In genomic region chr15:40793216-40793989, GRCh38 we compare ENCODE assay signal across 11 cellular contexts. TPM values are rescaled to one million over a fixed set of nuclear protein-coding genes. Genes with fewer than 3 reads are reported as not detected.
DNase-seq lines count a peak whose midpoint lies in the region; ATAC-seq, FAIRE-seq and TF ChIP-seq lines count a peak whose summit lies in the region.
"Had no signal": no experiment of that assay in that cellular context is flagged by ENCODE, and none has a peak within 500 bp of the region (broad histone marks: within the 10 kb centered on the region; RNA-seq: fewer than 3 reads in every experiment).

No MANE protein-coding gene starts in this region.

- intact Hi-C loops in adrenal gland (cut with DNase I) (no loop called here), HepG2 (cut with micrococcal nuclease; ENCODE audit: unreplicated experiment) (no loop called here)

- 43 to 51% (median 50%) methylated on average over 8 to 9 of the region's 9 CpGs for WGBS in adrenal gland, 4 donors
- 19% methylated on average over 9 of the region's 9 CpGs for WGBS in HepG2 (ENCODE audit: low lambda C conversion rate)

- TF ChIP-seq POLR2A in H54 (IDR thresholded peaks at IDR 0.05; ENCODE audit: low read depth, low read length) (no peak), adrenal gland (IDR thresholded peaks at IDR 0.05) (no peak), HepG2 (IDR thresholded peaks at IDR 0.05; ENCODE audit: insufficient read depth in 1 of 2, low read depth in 2 of 2, low read length in 2 of 2) (no peak; a peak in 1 of 4 replicates)

- H3K79me2 ChIP-seq in HepG2 (ENCODE audit: insufficient read depth, low read length) = peaks cover 18% of the 10 kb centered on the region

- H3K4me2 ChIP-seq in HepG2 (ENCODE audit: low read depth, low read length) = peak overlapping the region; percentile 71

- no peaks in the 10 kb centered on the region for H3K9me3 ChIP-seq in adrenal gland (replicated peaks in 1 of 3)
- no peaks in the 10 kb centered on the region for H3K9me3 ChIP-seq in HepG2 (ENCODE audit: low read length)
- H3K9me3 ChIP-seq: thyroid gland had no signal

- TF ChIP-seq CTCF in AG04449 (IDR thresholded peaks at IDR 0.05; ENCODE audit: insufficient read depth, low read length, missing control alignments) (no peak), adrenal gland (IDR thresholded peaks at IDR 0.05) (no peak), HepG2 (CRISPR knock-in tag; IDR thresholded peaks at IDR 0.05) (no peak), coronary artery (IDR thresholded peaks at IDR 0.05) (no peak)

- peak overlapping the region; percentile 56 for H3K9ac ChIP-seq in HepG2 (ENCODE audit: insufficient read depth, low read depth, low read length)

- peak; percentile 94 for ATAC-seq in HepG2
- no peak for ATAC-seq in GM21786 (IDR thresholded peaks at IDR 0.05; ENCODE audit: unreplicated experiment)

- in situ Hi-C loops in HepG2 (cut with HindIII; ENCODE audit: extremely low pct_ligation_motif_present, low pct_unique_long_range_greater_than_20kb) = no loop called here

- H4K20me1 ChIP-seq in HepG2 (ENCODE audit: insufficient read depth, low read length) = no peaks in the 10 kb centered on the region

- FAIRE-seq in H54 (lab: Jason Lieb, UNC) = peak; percentile 95
- peak; percentile 76 for FAIRE-seq in HepG2 (lab: Jason Lieb, UNC)
- FAIRE-seq: GM18507 had no signal

- H3K36me3 ChIP-seq in adrenal gland (replicated peaks in 1 of 2) (no peaks in the 10 kb centered on the region), HepG2 (replicated peaks in 1 of 2; ENCODE audit: control insufficient read depth in 1 of 2, insufficient read depth in 2 of 2, low read length in 2 of 2) (peaks cover 0 to 4% of the 10 kb centered on the region in 2 experiments; a peak in 1 of 5 replicates)
- H3K36me3 ChIP-seq: thyroid gland had no signal

- no TSS peak for BruUV-seq in HepG2 (replicated peaks; lab: Mats Ljungman, UMichigan)

- H3K4me3 ChIP-seq in AG04449 (ENCODE audit: low read depth, low read length) (no peak overlapping the region), adrenal gland (no peak overlapping the region), HepG2 (replicated peaks in 1 of 3; ENCODE audit: insufficient read depth in 1 of 3, low read depth in 2 of 3, low read length in 3 of 3) (peak overlapping the region in 2 of 3 experiments; percentile 1 to 14; a peak in 2 of 6 replicates), coronary artery (no peak overlapping the region)
- H3K4me3 ChIP-seq: thyroid gland had no signal

- H3K27ac ChIP-seq in adrenal gland (peak overlapping the region in 4 of 5 donors; percentile 7 to 74 (median 65)), HepG2 (ENCODE audit: extremely low read length, insufficient read depth, low read length) (peak overlapping the region; percentile 96), coronary artery (no peak overlapping the region)
- H3K27ac ChIP-seq: thyroid gland had no signal

- peak; percentile 72 for DNase-seq in AG04449 (ENCODE audit: low read depth, low spot score)
- DNase-seq in H54 (ENCODE audit: insufficient read length, low spot score) = peak; percentile 40
- peak; percentile 86 to 96 (median 94) for DNase-seq in adrenal gland
- peak; percentile 96 for DNase-seq in HepG2 (ENCODE audit: low spot score)
- DNase-seq in coronary artery (ENCODE audit: low spot score) = no peak
- no peak for DNase-seq in NCI-H526 treated with DMSO at 0.1 percent for 48 hours (lab: John Stamatoyannopoulos, UW)
- DNase-seq in OCI-M1 (lab: John Stamatoyannopoulos, UW) = no peak
- DNase-seq: naive B cell had no signal

- TF ChIP-seq RAD21 in HepG2 (CRISPR knock-in tag; IDR thresholded peaks at IDR 0.05) = no peak

- TF ChIP-seq EP300 in HepG2 (IDR thresholded peaks at IDR 0.05; ENCODE audit: low read depth in 2 of 2, low read length in 2 of 2) (peak in 1 of 2 experiments; percentile 84; a peak in 2 of 4 replicates), HepG2 (CRISPR knock-in tag; IDR thresholded peaks at IDR 0.05; ENCODE audit: borderline replicate concordance) (peak; percentile 45)

- POLR2A ChIA-PET in AG04449 (lab: Yijun Ruan, JAX) = no interaction called here
- POLR2A ChIA-PET in HepG2 (lab: Yijun Ruan, JAX) = interaction anchor here (0.6 to 2.4 kb wide), 6 partner anchors 8 to 99 kb away, joined by 3 to 8 read pairs (median 4); partner anchors contain the start of genes DNAJC17, GCHFR, RAD51 and ZFYVE19

- no peak overlapping the region for H2AFZ ChIP-seq in HepG2 (ENCODE audit: low read length)

- H3K27me3 ChIP-seq in adrenal gland = no peaks in the 10 kb centered on the region
- no peaks in the 10 kb centered on the region for H3K27me3 ChIP-seq in HepG2 (ENCODE audit: control insufficient read depth in 1 of 2, insufficient read depth in 2 of 2, low read length in 2 of 2)
- H3K27me3 ChIP-seq: thyroid gland had no signal

- H3K4me1 ChIP-seq in adrenal gland (replicated peaks in 1 of 2) (peaks cover 4 to 32% of the 10 kb centered on the region in 2 donors), HepG2 (ENCODE audit: insufficient read depth, low read length) (peaks cover 50% of the 10 kb centered on the region)

- CTCF ChIA-PET in AG04449 (lab: Yijun Ruan, JAX) = interaction anchor here (0.6 to 3.1 kb wide), 3 partner anchors 11 to 101 kb away, joined by 3 to 10 read pairs (median 8); partner anchors contain the start of gene VPS18
- CTCF ChIA-PET in HepG2 (lab: Yijun Ruan, JAX; ENCODE audit: low intra/inter-chr PET ratio, low total read pairs) = no interaction called here

RNA-seq across cellular contexts. Expression of gene ZFYVE19, which starts 13.5 kb away (rescaled TPM):
- total RNA-seq in adrenal gland (10 to 100 TPM; 11.0 to 35.1 (median 28.8) TPM), HepG2 (2016; rRNA removed; fragmentation: Illumina TruSeq; extraction: Trizol) (19.2 and 23.3 TPM in 2 replicates)
- polyA plus RNA-seq in adrenal gland (10 to 100 TPM; 12.0 to 25.3 (median 24.1) TPM), HepG2 (2011; rRNA removed) (44.0 and 55.3 TPM in 2 replicates)
- 8.3 and 9.4 TPM in 2 replicates for total RNA-seq in HepG2 (2016; cell fraction: cytosol; rRNA removed; fragmentation: Illumina TruSeq; extraction: Trizol; ENCODE audit: low read depth)
- total RNA-seq in HepG2 (2016; cell fraction: insoluble cytoplasmic fraction; rRNA removed; fragmentation: Illumina TruSeq; extraction: Trizol) = 18.8 and 22.2 TPM in 2 replicates
- total RNA-seq in HepG2 (2016; cell fraction: membrane; rRNA removed; fragmentation: Illumina TruSeq; extraction: Trizol) = 14.4 and 14.9 TPM in 2 replicates
- total RNA-seq in HepG2 (2016; cell fraction: nucleus; rRNA removed; fragmentation: Illumina TruSeq; extraction: Trizol) = 20.2 and 21.1 TPM in 2 replicates
- 40.1 and 40.5 TPM in 2 replicates for polyA plus RNA-seq in HepG2 (2011; cell fraction: cytosol; rRNA removed)
- polyA plus RNA-seq in HepG2 (2011; cell fraction: nucleus; rRNA removed) = 167 and 208 TPM in 2 replicates
- polyA plus RNA-seq in HepG2 (2012) = 19.2 and 22.5 TPM in 2 replicates
- 6.8 and 9.0 TPM in 2 replicates for polyA plus RNA-seq in HepG2 (2016; cell fraction: cytosol; fragmentation: Illumina TruSeq; extraction: Trizol; ENCODE audit: low read depth)
- polyA plus RNA-seq in HepG2 (2016; cell fraction: insoluble cytoplasmic fraction; fragmentation: Illumina TruSeq; extraction: Trizol; ENCODE audit: low read depth) = 21.3 TPM in 2 replicates
- polyA plus RNA-seq in HepG2 (2016; cell fraction: membrane; fragmentation: Illumina TruSeq; extraction: Trizol; ENCODE audit: low read depth) = 11.2 and 14.4 TPM in 2 replicates
- polyA plus RNA-seq in HepG2 (2016; cell fraction: nucleus; fragmentation: Illumina TruSeq; extraction: Trizol; ENCODE audit: insufficient read depth, low read depth) = 60.8 and 65.3 TPM in 2 replicates
- 25.9 and 65.3 TPM in 2 replicates for polyA minus RNA-seq in HepG2 (2011; rRNA and poly(A)+ RNA removed; ENCODE audit: low replicate concordance)
- polyA minus RNA-seq in HepG2 (2011; cell fraction: cytosol; rRNA and poly(A)+ RNA removed) = 7.5 and 9.9 TPM in 2 replicates
- polyA minus RNA-seq in HepG2 (2011; cell fraction: nucleus; rRNA and poly(A)+ RNA removed) = 24.6 and 30.2 TPM in 2 replicates

RNA-seq across cellular contexts. Expression of gene DNAJC17, which starts 13.9 kb away (rescaled TPM):
- total RNA-seq in adrenal gland (10 to 100 TPM; 27.4 to 88.6 (median 39.4) TPM), HepG2 (2016; rRNA removed; fragmentation: Illumina TruSeq; extraction: Trizol) (26.5 and 30.2 TPM in 2 replicates)
- polyA plus RNA-seq in adrenal gland (100 to 1,000 TPM in 2 of 3 donors, 10 to 100 TPM in 1; 33.0 to 174 (median 170) TPM), HepG2 (2011; rRNA removed) (22.2 and 23.0 TPM in 2 replicates)
- 6.4 and 7.8 TPM in 2 replicates for total RNA-seq in HepG2 (2016; cell fraction: cytosol; rRNA removed; fragmentation: Illumina TruSeq; extraction: Trizol; ENCODE audit: low read depth)
- total RNA-seq in HepG2 (2016; cell fraction: insoluble cytoplasmic fraction; rRNA removed; fragmentation: Illumina TruSeq; extraction: Trizol) = 30.1 and 30.4 TPM in 2 replicates
- 7.4 and 8.6 TPM in 2 replicates for total RNA-seq in HepG2 (2016; cell fraction: membrane; rRNA removed; fragmentation: Illumina TruSeq; extraction: Trizol)
- total RNA-seq in HepG2 (2016; cell fraction: nucleus; rRNA removed; fragmentation: Illumina TruSeq; extraction: Trizol) = 17.9 and 19.3 TPM in 2 replicates
- 25.4 and 31.1 TPM in 2 replicates for polyA plus RNA-seq in HepG2 (2011; cell fraction: cytosol; rRNA removed)
- polyA plus RNA-seq in HepG2 (2011; cell fraction: nucleus; rRNA removed) = 71.0 and 88.9 TPM in 2 replicates
- polyA plus RNA-seq in HepG2 (2012) = 15.6 and 17.8 TPM in 2 replicates
- 4.4 TPM in 2 replicates for polyA plus RNA-seq in HepG2 (2016; cell fraction: cytosol; fragmentation: Illumina TruSeq; extraction: Trizol; ENCODE audit: low read depth)
- 27.5 and 28.1 TPM in 2 replicates for polyA plus RNA-seq in HepG2 (2016; cell fraction: insoluble cytoplasmic fraction; fragmentation: Illumina TruSeq; extraction: Trizol; ENCODE audit: low read depth)
- 3.8 and 5.1 TPM in 2 replicates for polyA plus RNA-seq in HepG2 (2016; cell fraction: membrane; fragmentation: Illumina TruSeq; extraction: Trizol; ENCODE audit: low read depth)
- 36.5 and 39.9 TPM in 2 replicates for polyA plus RNA-seq in HepG2 (2016; cell fraction: nucleus; fragmentation: Illumina TruSeq; extraction: Trizol; ENCODE audit: insufficient read depth, low read depth)
- polyA minus RNA-seq in HepG2 (2011; rRNA and poly(A)+ RNA removed; ENCODE audit: low replicate concordance) = 9.9 and 24.8 TPM in 2 replicates
- 5.3 and 10.7 TPM in 2 replicates for polyA minus RNA-seq in HepG2 (2011; cell fraction: cytosol; rRNA and poly(A)+ RNA removed)
- 27.2 and 33.7 TPM in 2 replicates for polyA minus RNA-seq in HepG2 (2011; cell fraction: nucleus; rRNA and poly(A)+ RNA removed)

RNA-seq across cellular contexts. Expression of gene C15orf62, which starts 23.6 kb away (rescaled TPM):
- total RNA-seq in adrenal gland (1 to 10 TPM in 1 of 8 donors, under 1 TPM in 3, not detected in 4; 0.25 to 1.1 (median 0.54) TPM), HepG2 (2016; rRNA removed; fragmentation: Illumina TruSeq; extraction: Trizol) (0.34 and 0.51 TPM in 2 replicates)
- polyA plus RNA-seq in adrenal gland (under 1 TPM; 0.07 to 0.97 (median 0.27) TPM), HepG2 (2011; rRNA removed) (1.0 and 1.1 TPM in 2 replicates)
- total RNA-seq in HepG2 (2016; cell fraction: cytosol; rRNA removed; fragmentation: Illumina TruSeq; extraction: Trizol; ENCODE audit: low read depth) = not detected in 2 replicates
- 0.24 and 0.67 TPM in 2 replicates for total RNA-seq in HepG2 (2016; cell fraction: insoluble cytoplasmic fraction; rRNA removed; fragmentation: Illumina TruSeq; extraction: Trizol)
- total RNA-seq in HepG2 (2016; cell fraction: membrane; rRNA removed; fragmentation: Illumina TruSeq; extraction: Trizol) = 0.12 and 0.14 TPM in 2 replicates
- total RNA-seq in HepG2 (2016; cell fraction: nucleus; rRNA removed; fragmentation: Illumina TruSeq; extraction: Trizol) = 0.97 and 1.1 TPM in 2 replicates
- polyA plus RNA-seq in HepG2 (2011; cell fraction: cytosol; rRNA removed) = 0.38 and 0.59 TPM in 2 replicates
- polyA plus RNA-seq in HepG2 (2011; cell fraction: nucleus; rRNA removed) = 2.6 and 3.2 TPM in 2 replicates
- 1.3 and 1.5 TPM in 2 replicates for polyA plus RNA-seq in HepG2 (2012)
- polyA plus RNA-seq in HepG2 (2016; cell fraction: cytosol; fragmentation: Illumina TruSeq; extraction: Trizol; ENCODE audit: low read depth) = not detected in 2 replicates
- 0.23 and 0.52 TPM in 2 replicates for polyA plus RNA-seq in HepG2 (2016; cell fraction: insoluble cytoplasmic fraction; fragmentation: Illumina TruSeq; extraction: Trizol; ENCODE audit: low read depth)
- 0.17 and 0.19 TPM in 2 replicates for polyA plus RNA-seq in HepG2 (2016; cell fraction: membrane; fragmentation: Illumina TruSeq; extraction: Trizol; ENCODE audit: low read depth)
- polyA plus RNA-seq in HepG2 (2016; cell fraction: nucleus; fragmentation: Illumina TruSeq; extraction: Trizol; ENCODE audit: insufficient read depth, low read depth) = 1.7 and 2.1 TPM in 2 replicates
- 1.5 and 2.1 TPM in 2 replicates for polyA minus RNA-seq in HepG2 (2011; rRNA and poly(A)+ RNA removed; ENCODE audit: low replicate concordance)
- 0.26 and 0.30 TPM in 2 replicates for polyA minus RNA-seq in HepG2 (2011; cell fraction: cytosol; rRNA and poly(A)+ RNA removed)
- 2.8 and 3.6 TPM in 2 replicates for polyA minus RNA-seq in HepG2 (2011; cell fraction: nucleus; rRNA and poly(A)+ RNA removed)

RNA-seq across cellular contexts. Expression of gene GCHFR, which starts 29.5 kb away (rescaled TPM):
- total RNA-seq in adrenal gland = 10 to 100 TPM; 11.9 to 77.3 (median 20.1) TPM
- 10 to 100 TPM in 2 of 3 donors, 1 to 10 TPM in 1; 6.1 to 27.0 (median 23.6) TPM for polyA plus RNA-seq in adrenal gland
- total RNA-seq in HepG2 (2016; rRNA removed; fragmentation: Illumina TruSeq; extraction: Trizol) = 92.4 and 93.1 TPM in 2 replicates
- total RNA-seq in HepG2 (2016; cell fraction: cytosol; rRNA removed; fragmentation: Illumina TruSeq; extraction: Trizol; ENCODE audit: low read depth) = 106 and 198 TPM in 2 replicates
- total RNA-seq in HepG2 (2016; cell fraction: insoluble cytoplasmic fraction; rRNA removed; fragmentation: Illumina TruSeq; extraction: Trizol) = 92.8 and 98.5 TPM in 2 replicates
- total RNA-seq in HepG2 (2016; cell fraction: membrane; rRNA removed; fragmentation: Illumina TruSeq; extraction: Trizol) = 116 and 181 TPM in 2 replicates
- 33.3 and 38.5 TPM in 2 replicates for total RNA-seq in HepG2 (2016; cell fraction: nucleus; rRNA removed; fragmentation: Illumina TruSeq; extraction: Trizol)
- polyA plus RNA-seq in HepG2 (2011; rRNA removed) = 51.5 and 55.8 TPM in 2 replicates
- 71.1 and 107 TPM in 2 replicates for polyA plus RNA-seq in HepG2 (2011; cell fraction: cytosol; rRNA removed)
- polyA plus RNA-seq in HepG2 (2011; cell fraction: nucleus; rRNA removed) = 36.7 and 39.2 TPM in 2 replicates
- 23.3 and 24.8 TPM in 2 replicates for polyA plus RNA-seq in HepG2 (2012)
- polyA plus RNA-seq in HepG2 (2016; cell fraction: cytosol; fragmentation: Illumina TruSeq; extraction: Trizol; ENCODE audit: low read depth) = 113 and 197 TPM in 2 replicates
- polyA plus RNA-seq in HepG2 (2016; cell fraction: insoluble cytoplasmic fraction; fragmentation: Illumina TruSeq; extraction: Trizol; ENCODE audit: low read depth) = 83.4 and 86.6 TPM in 2 replicates
- 98.6 and 148 TPM in 2 replicates for polyA plus RNA-seq in HepG2 (2016; cell fraction: membrane; fragmentation: Illumina TruSeq; extraction: Trizol; ENCODE audit: low read depth)
- 46.0 and 55.2 TPM in 2 replicates for polyA plus RNA-seq in HepG2 (2016; cell fraction: nucleus; fragmentation: Illumina TruSeq; extraction: Trizol; ENCODE audit: insufficient read depth, low read depth)
- 37.3 and 70.3 TPM in 2 replicates for polyA minus RNA-seq in HepG2 (2011; rRNA and poly(A)+ RNA removed; ENCODE audit: low replicate concordance)
- 16.0 and 18.6 TPM in 2 replicates for polyA minus RNA-seq in HepG2 (2011; cell fraction: cytosol; rRNA and poly(A)+ RNA removed)
- 13.9 and 15.3 TPM in 2 replicates for polyA minus RNA-seq in HepG2 (2011; cell fraction: nucleus; rRNA and poly(A)+ RNA removed)

RNA-seq across cellular contexts. Expression of gene PPP1R14D, which starts 35.1 kb away (rescaled TPM):
- total RNA-seq in adrenal gland = not detected
- not detected for polyA plus RNA-seq in adrenal gland
- 0.49 and 0.53 TPM in 2 replicates for total RNA-seq in HepG2 (2016; rRNA removed; fragmentation: Illumina TruSeq; extraction: Trizol)
- total RNA-seq in HepG2 (2016; cell fraction: cytosol; rRNA removed; fragmentation: Illumina TruSeq; extraction: Trizol; ENCODE audit: low read depth) = not detected in 2 replicates
- total RNA-seq in HepG2 (2016; cell fraction: insoluble cytoplasmic fraction; rRNA removed; fragmentation: Illumina TruSeq; extraction: Trizol) = 0.52 and 0.55 TPM in 2 replicates
- total RNA-seq in HepG2 (2016; cell fraction: membrane; rRNA removed; fragmentation: Illumina TruSeq; extraction: Trizol) = 0.34 TPM in 2 replicates
- total RNA-seq in HepG2 (2016; cell fraction: nucleus; rRNA removed; fragmentation: Illumina TruSeq; extraction: Trizol) = not detected in 2 replicates
- 0.47 and 0.55 TPM in 2 replicates for polyA plus RNA-seq in HepG2 (2011; rRNA removed)
- 0.81 and 0.82 TPM in 2 replicates for polyA plus RNA-seq in HepG2 (2011; cell fraction: cytosol; rRNA removed)
- polyA plus RNA-seq in HepG2 (2011; cell fraction: nucleus; rRNA removed) = 0.35 and 0.62 TPM in 2 replicates
- 0.68 TPM in 2 replicates for polyA plus RNA-seq in HepG2 (2012)
- not detected in 2 replicates for polyA plus RNA-seq in HepG2 (2016; cell fraction: cytosol; fragmentation: Illumina TruSeq; extraction: Trizol; ENCODE audit: low read depth)
- polyA plus RNA-seq in HepG2 (2016; cell fraction: insoluble cytoplasmic fraction; fragmentation: Illumina TruSeq; extraction: Trizol; ENCODE audit: low read depth) = 0.46 and 0.48 TPM in 2 replicates
- polyA plus RNA-seq in HepG2 (2016; cell fraction: membrane; fragmentation: Illumina TruSeq; extraction: Trizol; ENCODE audit: low read depth) = not detected in 2 replicates
- not detected in 2 replicates for polyA plus RNA-seq in HepG2 (2016; cell fraction: nucleus; fragmentation: Illumina TruSeq; extraction: Trizol; ENCODE audit: insufficient read depth, low read depth)
- polyA minus RNA-seq in HepG2 (2011; rRNA and poly(A)+ RNA removed; ENCODE audit: low replicate concordance) = 0.21 TPM in 1 of 2 replicates, not detected in the other
- not detected in 2 replicates for polyA minus RNA-seq in HepG2 (2011; cell fraction: cytosol; rRNA and poly(A)+ RNA removed)
- polyA minus RNA-seq in HepG2 (2011; cell fraction: nucleus; rRNA and poly(A)+ RNA removed) = 0.87 TPM in 1 of 2 replicates, not detected in the other
- total RNA-seq: thyroid gland had no signal

Comparison
In these comparisons a context has a peak if more than half of its experiments do, and no peak if none do; other contexts are left out.
1. DNase-seq: peak in AG04449 (single experiment), H54 (single experiment), adrenal gland (7 of 7) and HepG2 (single experiment); none in coronary artery (single experiment), NCI-H526 treated with DMSO at 0.1 percent for 48 hours (single experiment) and OCI-M1 (single experiment).
2. H3K4me3 ChIP-seq: peak in HepG2 (2 of 3); none in AG04449 (single experiment), adrenal gland (0 of 4) and coronary artery (single experiment).
3. H3K27ac ChIP-seq: peak in adrenal gland (4 of 5) and HepG2 (single experiment); none in coronary artery (0 of 2).